In the genomic region with DNA sequence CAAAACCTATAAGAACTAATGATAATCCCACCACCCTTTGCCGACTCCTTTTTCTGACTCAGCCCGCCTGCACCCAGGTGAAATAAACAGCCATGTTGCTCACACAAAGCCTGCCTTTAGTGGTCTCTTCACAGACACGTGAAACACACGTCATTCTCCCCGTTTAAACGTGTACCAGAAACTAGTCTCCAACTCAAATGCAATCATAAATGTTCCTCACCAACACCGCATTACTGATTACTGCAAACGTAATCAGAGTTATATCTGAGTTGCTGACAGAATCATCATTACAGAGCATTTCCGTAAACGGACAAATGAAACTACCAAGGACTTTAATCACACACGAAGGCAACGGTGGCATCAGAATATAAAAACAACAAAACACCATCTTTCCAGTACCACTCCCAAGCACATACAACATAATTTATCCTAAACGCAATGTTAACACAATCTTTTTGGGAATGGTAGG, we compare ENCODE assay signal across 1 cellular context.
TF ChIP-seq lines count a peak whose summit lies in the region.

No MANE protein-coding gene starts in this region.

TF ChIP-seq in HepG2, 621 proteins besides CTCF, POLR2A, EP300 and RAD21 (continues in another document):
- TF ChIP-seq, protein P1, sequence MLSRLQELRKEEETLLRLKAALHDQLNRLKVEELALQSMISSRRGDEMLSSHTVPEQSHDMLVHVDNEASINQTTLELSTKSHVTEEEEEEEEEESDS (CRISPR knock-in tag; IDR thresholded peaks at IDR 0.05; ENCODE audit: borderline replicate concordance), result no peak
- TF ChIP-seq SAP130 (CRISPR knock-in tag; IDR thresholded peaks at IDR 0.05; ENCODE audit: low read depth) (peak; percentile 88), MIER3 (CRISPR knock-in tag; IDR thresholded peaks at IDR 0.05; ENCODE audit: borderline replicate concordance) (no peak), PAF1 (CRISPR knock-in tag; IDR thresholded peaks at IDR 0.05) (0 out of 2 replicates have a peak, but pooled peaks have one; percentile 71), TBX2 (CRISPR knock-in tag; IDR thresholded peaks at IDR 0.05; ENCODE audit: borderline replicate concordance) (0 out of 2 replicates have a peak, but pooled peaks have one; percentile 19), NAIF1 (CRISPR knock-in tag; IDR thresholded peaks at IDR 0.05; ENCODE audit: borderline replicate concordance) (0 out of 2 replicates have a peak, but pooled peaks have one; percentile 45), ZNF335 (CRISPR knock-in tag; IDR thresholded peaks at IDR 0.05) (no peak), IRF2 (CRISPR knock-in tag; IDR thresholded peaks at IDR 0.05) (no peak), SRY (CRISPR knock-in tag; IDR thresholded peaks at IDR 0.05) (no peak), RBAK (CRISPR knock-in tag; IDR thresholded peaks at IDR 0.05) (no peak), MYC (CRISPR knock-in tag; IDR thresholded peaks at IDR 0.05; ENCODE audit: borderline replicate concordance) (peak; percentile 28; the same call in 1 of the 2 replicates), MXI1 (IDR thresholded peaks at IDR 0.05; ENCODE audit: borderline replicate concordance, low read depth, low read length) (peak; percentile 23; the same call in 1 of the 3 replicates), ZNF816 (CRISPR knock-in tag; IDR thresholded peaks at IDR 0.05; ENCODE audit: borderline replicate concordance) (0 out of 2 replicates have a peak, but pooled peaks have one; percentile 46), SIN3A (IDR thresholded peaks at IDR 0.05; ENCODE audit: borderline replicate concordance, low read depth, low read length) (0 out of 2 replicates have a peak, but pooled peaks have one; percentile 21), IRX3 (CRISPR knock-in tag; IDR thresholded peaks at IDR 0.05; ENCODE audit: borderline replicate concordance, low read depth) (no peak), FOXP1 (IDR thresholded peaks at IDR 0.05) (no peak), FOXP1 (CRISPR knock-in tag; IDR thresholded peaks at IDR 0.05) (peak; percentile 3; the same call in 1 of the 2 replicates), YEATS4 (CRISPR knock-in tag; IDR thresholded peaks at IDR 0.05; ENCODE audit: borderline replicate concordance) (peak; percentile 47; the same call in 1 of the 2 replicates), ZNF431 (CRISPR knock-in tag; IDR thresholded peaks at IDR 0.05; ENCODE audit: borderline replicate concordance, low read depth) (0 out of 2 replicates have a peak, but pooled peaks have one; percentile 27), KDM5A (IDR thresholded peaks at IDR 0.05; ENCODE audit: borderline replicate concordance, low read length) (peak; percentile 53; the same call in 1 of the 2 replicates), HOXA7 (CRISPR knock-in tag; IDR thresholded peaks at IDR 0.05) (no peak), MAZ (IDR thresholded peaks at IDR 0.05; ENCODE audit: borderline replicate concordance, low read depth, low read length) (no peak), MAZ (CRISPR knock-in tag; IDR thresholded peaks at IDR 0.05; ENCODE audit: low read depth) (no peak), ZBTB38 (CRISPR knock-in tag; IDR thresholded peaks at IDR 0.05) (no peak), TARDBP (CRISPR knock-in tag; IDR thresholded peaks at IDR 0.05) (0 out of 2 replicates have a peak, but pooled peaks have one; percentile 18), MEIS1 (CRISPR knock-in tag; IDR thresholded peaks at IDR 0.05; ENCODE audit: borderline replicate concordance) (no peak), ZKSCAN8 (CRISPR knock-in tag; IDR thresholded peaks at IDR 0.05; ENCODE audit: borderline replicate concordance) (0 out of 2 replicates have a peak, but pooled peaks have one; percentile 5), POLR2G (IDR thresholded peaks at IDR 0.05; ENCODE audit: low read depth, low read length) (peak; percentile 38; the same call in 1 of the 2 replicates), CREM (IDR thresholded peaks at IDR 0.05) (peak; percentile 69), CREM (CRISPR knock-in tag; IDR thresholded peaks at IDR 0.05) (no peak; the same call in 1 of the 2 replicates), CREB1 (IDR thresholded peaks at IDR 0.05) (peak; percentile 86), CREB1 (CRISPR knock-in tag; IDR thresholded peaks at IDR 0.05) (peak; percentile 66; the same call in 1 of the 2 replicates), ZNF331 (CRISPR knock-in tag; IDR thresholded peaks at IDR 0.05) (no peak), ZSCAN25 (CRISPR knock-in tag; IDR thresholded peaks at IDR 0.05) (no peak), SSRP1 (CRISPR knock-in tag; IDR thresholded peaks at IDR 0.05) (no peak), NFRKB (IDR thresholded peaks at IDR 0.05) (no peak)
- TF ChIP-seq, protein P2, sequence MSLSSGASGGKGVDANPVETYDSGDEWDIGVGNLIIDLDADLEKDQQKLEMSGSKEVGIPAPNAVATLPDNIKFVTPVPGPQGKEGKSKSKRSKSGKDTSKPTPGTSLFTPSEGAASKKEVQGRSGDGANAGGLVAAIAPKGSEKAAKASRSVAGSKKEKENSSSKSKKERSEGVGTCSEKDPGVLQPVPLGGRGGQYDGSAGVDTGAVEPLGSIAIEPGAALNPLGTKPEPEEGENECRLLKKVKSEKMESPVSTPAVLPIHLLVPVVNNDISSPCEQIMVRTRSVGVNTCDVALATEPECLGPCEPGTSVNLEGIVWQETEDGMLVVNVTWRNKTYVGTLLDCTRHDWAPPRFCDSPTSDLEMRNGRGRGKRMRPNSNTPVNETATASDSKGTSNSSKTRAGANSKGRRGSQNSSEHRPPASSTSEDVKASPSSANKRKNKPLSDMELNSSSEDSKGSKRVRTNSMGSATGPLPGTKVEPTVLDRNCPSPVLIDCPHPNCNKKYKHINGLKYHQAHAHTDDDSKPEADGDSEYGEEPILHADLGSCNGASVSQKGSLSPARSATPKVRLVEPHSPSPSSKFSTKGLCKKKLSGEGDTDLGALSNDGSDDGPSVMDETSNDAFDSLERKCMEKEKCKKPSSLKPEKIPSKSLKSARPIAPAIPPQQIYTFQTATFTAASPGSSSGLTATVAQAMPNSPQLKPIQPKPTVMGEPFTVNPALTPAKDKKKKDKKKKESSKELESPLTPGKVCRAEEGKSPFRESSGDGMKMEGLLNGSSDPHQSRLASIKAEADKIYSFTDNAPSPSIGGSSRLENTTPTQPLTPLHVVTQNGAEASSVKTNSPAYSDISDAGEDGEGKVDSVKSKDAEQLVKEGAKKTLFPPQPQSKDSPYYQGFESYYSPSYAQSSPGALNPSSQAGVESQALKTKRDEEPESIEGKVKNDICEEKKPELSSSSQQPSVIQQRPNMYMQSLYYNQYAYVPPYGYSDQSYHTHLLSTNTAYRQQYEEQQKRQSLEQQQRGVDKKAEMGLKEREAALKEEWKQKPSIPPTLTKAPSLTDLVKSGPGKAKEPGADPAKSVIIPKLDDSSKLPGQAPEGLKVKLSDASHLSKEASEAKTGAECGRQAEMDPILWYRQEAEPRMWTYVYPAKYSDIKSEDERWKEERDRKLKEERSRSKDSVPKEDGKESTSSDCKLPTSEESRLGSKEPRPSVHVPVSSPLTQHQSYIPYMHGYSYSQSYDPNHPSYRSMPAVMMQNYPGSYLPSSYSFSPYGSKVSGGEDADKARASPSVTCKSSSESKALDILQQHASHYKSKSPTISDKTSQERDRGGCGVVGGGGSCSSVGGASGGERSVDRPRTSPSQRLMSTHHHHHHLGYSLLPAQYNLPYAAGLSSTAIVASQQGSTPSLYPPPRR (CRISPR knock-in tag; IDR thresholded peaks at IDR 0.05; ENCODE audit: borderline replicate concordance), result 0 out of 2 replicates have a peak, but pooled peaks have one; percentile 25
- TF ChIP-seq, protein P3, sequence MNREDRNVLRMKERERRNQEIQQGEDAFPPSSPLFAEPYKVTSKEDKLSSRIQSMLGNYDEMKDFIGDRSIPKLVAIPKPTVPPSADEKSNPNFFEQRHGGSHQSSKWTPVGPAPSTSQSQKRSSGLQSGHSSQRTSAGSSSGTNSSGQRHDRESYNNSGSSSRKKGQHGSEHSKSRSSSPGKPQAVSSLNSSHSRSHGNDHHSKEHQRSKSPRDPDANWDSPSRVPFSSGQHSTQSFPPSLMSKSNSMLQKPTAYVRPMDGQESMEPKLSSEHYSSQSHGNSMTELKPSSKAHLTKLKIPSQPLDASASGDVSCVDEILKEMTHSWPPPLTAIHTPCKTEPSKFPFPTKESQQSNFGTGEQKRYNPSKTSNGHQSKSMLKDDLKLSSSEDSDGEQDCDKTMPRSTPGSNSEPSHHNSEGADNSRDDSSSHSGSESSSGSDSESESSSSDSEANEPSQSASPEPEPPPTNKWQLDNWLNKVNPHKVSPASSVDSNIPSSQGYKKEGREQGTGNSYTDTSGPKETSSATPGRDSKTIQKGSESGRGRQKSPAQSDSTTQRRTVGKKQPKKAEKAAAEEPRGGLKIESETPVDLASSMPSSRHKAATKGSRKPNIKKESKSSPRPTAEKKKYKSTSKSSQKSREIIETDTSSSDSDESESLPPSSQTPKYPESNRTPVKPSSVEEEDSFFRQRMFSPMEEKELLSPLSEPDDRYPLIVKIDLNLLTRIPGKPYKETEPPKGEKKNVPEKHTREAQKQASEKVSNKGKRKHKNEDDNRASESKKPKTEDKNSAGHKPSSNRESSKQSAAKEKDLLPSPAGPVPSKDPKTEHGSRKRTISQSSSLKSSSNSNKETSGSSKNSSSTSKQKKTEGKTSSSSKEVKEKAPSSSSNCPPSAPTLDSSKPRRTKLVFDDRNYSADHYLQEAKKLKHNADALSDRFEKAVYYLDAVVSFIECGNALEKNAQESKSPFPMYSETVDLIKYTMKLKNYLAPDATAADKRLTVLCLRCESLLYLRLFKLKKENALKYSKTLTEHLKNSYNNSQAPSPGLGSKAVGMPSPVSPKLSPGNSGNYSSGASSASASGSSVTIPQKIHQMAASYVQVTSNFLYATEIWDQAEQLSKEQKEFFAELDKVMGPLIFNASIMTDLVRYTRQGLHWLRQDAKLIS (CRISPR knock-in tag; IDR thresholded peaks at IDR 0.05), result no peak
- TF ChIP-seq, protein P4, sequence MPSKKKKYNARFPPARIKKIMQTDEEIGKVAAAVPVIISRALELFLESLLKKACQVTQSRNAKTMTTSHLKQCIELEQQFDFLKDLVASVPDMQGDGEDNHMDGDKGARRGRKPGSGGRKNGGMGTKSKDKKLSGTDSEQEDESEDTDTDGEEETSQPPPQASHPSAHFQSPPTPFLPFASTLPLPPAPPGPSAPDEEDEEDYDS (CRISPR knock-in tag; IDR thresholded peaks at IDR 0.05), result peak; percentile 76
- TF ChIP-seq, protein P5, sequence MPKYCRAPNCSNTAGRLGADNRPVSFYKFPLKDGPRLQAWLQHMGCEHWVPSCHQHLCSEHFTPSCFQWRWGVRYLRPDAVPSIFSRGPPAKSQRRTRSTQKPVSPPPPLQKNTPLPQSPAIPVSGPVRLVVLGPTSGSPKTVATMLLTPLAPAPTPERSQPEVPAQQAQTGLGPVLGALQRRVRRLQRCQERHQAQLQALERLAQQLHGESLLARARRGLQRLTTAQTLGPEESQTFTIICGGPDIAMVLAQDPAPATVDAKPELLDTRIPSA (CRISPR knock-in tag; IDR thresholded peaks at IDR 0.05; ENCODE audit: borderline replicate concordance), result no peak
- TF ChIP-seq, protein P6, sequence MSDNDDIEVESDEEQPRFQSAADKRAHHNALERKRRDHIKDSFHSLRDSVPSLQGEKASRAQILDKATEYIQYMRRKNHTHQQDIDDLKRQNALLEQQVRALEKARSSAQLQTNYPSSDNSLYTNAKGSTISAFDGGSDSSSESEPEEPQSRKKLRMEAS (IDR thresholded peaks at IDR 0.05), result peak; percentile 65
- TF ChIP-seq, protein P7, sequence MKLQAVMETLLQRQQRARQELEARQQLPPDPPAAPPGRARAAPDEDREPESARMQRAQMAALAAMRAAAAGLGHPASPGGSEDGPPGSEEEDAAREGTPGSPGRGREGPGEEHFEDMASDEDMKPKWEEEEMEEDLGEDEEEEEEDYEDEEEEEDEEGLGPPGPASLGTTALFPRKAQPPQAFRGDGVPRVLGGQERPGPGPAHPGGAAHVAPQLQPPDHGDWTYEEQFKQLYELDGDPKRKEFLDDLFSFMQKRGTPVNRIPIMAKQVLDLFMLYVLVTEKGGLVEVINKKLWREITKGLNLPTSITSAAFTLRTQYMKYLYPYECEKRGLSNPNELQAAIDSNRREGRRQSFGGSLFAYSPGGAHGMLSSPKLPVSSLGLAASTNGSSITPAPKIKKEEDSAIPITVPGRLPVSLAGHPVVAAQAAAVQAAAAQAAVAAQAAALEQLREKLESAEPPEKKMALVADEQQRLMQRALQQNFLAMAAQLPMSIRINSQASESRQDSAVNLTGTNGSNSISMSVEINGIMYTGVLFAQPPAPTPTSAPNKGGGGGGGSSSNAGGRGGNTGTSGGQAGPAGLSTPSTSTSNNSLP (IDR thresholded peaks at IDR 0.05; ENCODE audit: low read depth, low read length), result no peak
- TF ChIP-seq, protein P8, sequence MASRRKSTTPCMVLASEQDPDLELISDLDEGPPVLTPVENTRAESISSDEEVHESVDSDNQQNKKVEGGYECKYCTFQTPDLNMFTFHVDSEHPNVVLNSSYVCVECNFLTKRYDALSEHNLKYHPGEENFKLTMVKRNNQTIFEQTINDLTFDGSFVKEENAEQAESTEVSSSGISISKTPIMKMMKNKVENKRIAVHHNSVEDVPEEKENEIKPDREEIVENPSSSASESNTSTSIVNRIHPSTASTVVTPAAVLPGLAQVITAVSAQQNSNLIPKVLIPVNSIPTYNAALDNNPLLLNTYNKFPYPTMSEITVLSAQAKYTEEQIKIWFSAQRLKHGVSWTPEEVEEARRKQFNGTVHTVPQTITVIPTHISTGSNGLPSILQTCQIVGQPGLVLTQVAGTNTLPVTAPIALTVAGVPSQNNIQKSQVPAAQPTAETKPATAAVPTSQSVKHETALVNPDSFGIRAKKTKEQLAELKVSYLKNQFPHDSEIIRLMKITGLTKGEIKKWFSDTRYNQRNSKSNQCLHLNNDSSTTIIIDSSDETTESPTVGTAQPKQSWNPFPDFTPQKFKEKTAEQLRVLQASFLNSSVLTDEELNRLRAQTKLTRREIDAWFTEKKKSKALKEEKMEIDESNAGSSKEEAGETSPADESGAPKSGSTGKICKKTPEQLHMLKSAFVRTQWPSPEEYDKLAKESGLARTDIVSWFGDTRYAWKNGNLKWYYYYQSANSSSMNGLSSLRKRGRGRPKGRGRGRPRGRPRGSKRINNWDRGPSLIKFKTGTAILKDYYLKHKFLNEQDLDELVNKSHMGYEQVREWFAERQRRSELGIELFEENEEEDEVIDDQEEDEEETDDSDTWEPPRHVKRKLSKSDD (CRISPR knock-in tag; IDR thresholded peaks at IDR 0.05; ENCODE audit: low read depth), result peak; percentile 41; the same call in 1 of the 2 replicates
- TF ChIP-seq, protein P9, sequence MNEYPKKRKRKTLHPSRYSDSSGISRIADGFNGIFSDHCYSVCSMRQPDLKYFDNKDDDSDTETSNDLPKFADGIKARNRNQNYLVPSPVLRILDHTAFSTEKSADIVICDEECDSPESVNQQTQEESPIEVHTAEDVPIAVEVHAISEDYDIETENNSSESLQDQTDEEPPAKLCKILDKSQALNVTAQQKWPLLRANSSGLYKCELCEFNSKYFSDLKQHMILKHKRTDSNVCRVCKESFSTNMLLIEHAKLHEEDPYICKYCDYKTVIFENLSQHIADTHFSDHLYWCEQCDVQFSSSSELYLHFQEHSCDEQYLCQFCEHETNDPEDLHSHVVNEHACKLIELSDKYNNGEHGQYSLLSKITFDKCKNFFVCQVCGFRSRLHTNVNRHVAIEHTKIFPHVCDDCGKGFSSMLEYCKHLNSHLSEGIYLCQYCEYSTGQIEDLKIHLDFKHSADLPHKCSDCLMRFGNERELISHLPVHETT (CRISPR knock-in tag; conservative IDR thresholded peaks at IDR 0.05), result no peak
- TF ChIP-seq, protein P10, sequence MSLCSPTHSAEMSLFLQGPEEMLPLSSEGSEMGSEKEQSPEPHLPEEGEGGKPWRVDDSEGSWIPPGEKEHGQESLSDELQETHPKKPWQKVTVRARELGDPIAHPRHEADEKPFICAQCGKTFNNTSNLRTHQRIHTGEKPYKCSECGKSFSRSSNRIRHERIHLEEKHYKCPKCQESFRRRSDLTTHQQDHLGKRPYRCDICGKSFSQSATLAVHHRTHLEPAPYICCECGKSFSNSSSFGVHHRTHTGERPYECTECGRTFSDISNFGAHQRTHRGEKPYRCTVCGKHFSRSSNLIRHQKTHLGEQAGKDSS (CRISPR knock-in tag; IDR thresholded peaks at IDR 0.05; ENCODE audit: borderline replicate concordance, low read depth), result peak; percentile 70; the same call in 1 of the 2 replicates
